ENCODE assay signal across 27 cellular contexts in the genomic region with DNA sequence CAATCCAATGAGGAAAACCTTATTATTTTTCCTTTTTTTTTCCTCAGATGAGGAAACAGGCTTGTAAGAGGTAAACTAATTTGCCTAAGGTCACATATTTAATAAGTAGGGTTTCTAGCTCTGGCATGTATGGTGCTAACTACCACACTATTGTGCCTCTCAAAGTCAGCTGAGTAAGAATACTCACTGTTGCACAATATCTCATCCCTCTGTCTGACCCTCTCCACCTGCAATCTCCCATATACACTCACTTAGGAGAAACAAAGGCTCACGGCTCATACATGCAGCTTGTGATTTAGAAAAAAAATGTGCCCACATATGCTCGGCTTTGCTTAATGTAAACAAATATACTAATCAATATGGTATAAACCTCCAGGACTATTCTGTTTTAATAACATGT.
"Had no signal": no experiment of that assay in that cellular context is flagged by ENCODE, and none has a peak within 500 bp of the region (broad histone marks: within the 10 kb centered on the region; RNA-seq: fewer than 3 reads in every experiment).

No MANE protein-coding gene starts in this region.

- H3K36me3 ChIP-seq: ascending aorta, esophagus muscularis mucosa, heart right ventricle, left lung, neural progenitor cell, stomach, thyroid gland, upper lobe of left lung had no signal

- H3K4me1 ChIP-seq: ascending aorta, neural progenitor cell, thyroid gland had no signal

- H2AFZ ChIP-seq: neural progenitor cell had no signal

- FAIRE-seq: endothelial cell of umbilical vein, islet of Langerhans had no signal

- H3K9me3 ChIP-seq: ascending aorta, esophagus muscularis mucosa, heart right ventricle, left lung, stomach, thyroid gland, upper lobe of left lung had no signal

- H3K4me3 Mint-ChIP-seq: activated CD4-positive, alpha-beta T cell treated with anti-CD3 and anti-CD28 coated beads for 36 hours; activated naive CD4-positive, alpha-beta T cell treated with anti-CD3 and anti-CD28 coated beads for 36 hours; activated naive CD8-positive, alpha-beta T cell treated with anti-CD3 and anti-CD28 coated beads, Interleukin-2, amount 10 ng/mL, durations not matched to agents 7 days and 5 days; activated T-cell treated with anti-CD3 and anti-CD28 coated beads, Interleukin-2, amount 50 U/mL, for 72 hours; brain; neural progenitor cell; stimulated activated naive B cell treated with anti-CD40 and anti-IgM and Interleukin-4, amounts not matched to agents 10 μg/mL and 1 μg/mL and 100 μg/mL, for 72 hours; T-helper 2 cell treated with Interferon-gamma antibody and Interleukin-4, amounts not matched to agents 5 μg/mL and 100 μg/mL, for 36 hours had no signal

- H3K9ac ChIP-seq: neural progenitor cell had no signal

- DNase-seq: activated CD4-positive, alpha-beta T cell treated with anti-CD3 and anti-CD28 coated beads for 36 hours; activated CD4-positive, CD25-positive, alpha-beta regulatory T cell; activated naive CD4-positive, alpha-beta T cell treated with anti-CD3 and anti-CD28 coated beads for 36 hours; activated naive CD8-positive, alpha-beta T cell treated with anti-CD3 and anti-CD28 coated beads, Interleukin-2, amount 10 ng/mL, durations not matched to agents 7 days and 5 days; activated T-cell treated with anti-CD3 and anti-CD28 coated beads for 4 hours; activated T-cell treated with anti-CD3 and anti-CD28 coated beads, Interleukin-2, amount 50 U/mL, for 72 hours; cortex of kidney; heart right ventricle; left lung; mesendoderm; natural killer cell; occipital lobe; right cardiac atrium; stimulated activated CD4-positive, alpha-beta T cell treated with anti-CD3 and anti-CD28 coated beads, Interleukin-15, amount 100 ng/mL, for 24 hours; stimulated activated CD4-positive, alpha-beta T cell treated with anti-CD3 and anti-CD28 coated beads, Interleukin-2, amount 100 ng/mL, for 24 hours; stimulated activated naive B cell treated with anti-CD40 and anti-IgM and Interleukin-4, amounts not matched to agents 10 μg/mL and 1 μg/mL and 100 μg/mL, for 72 hours; stomach; thyroid gland; upper lobe of left lung had no signal

- ATAC-seq: activated CD4-positive, alpha-beta T cell treated with anti-CD3 and anti-CD28 coated beads for 36 hours; activated T-cell treated with anti-CD3 and anti-CD28 coated beads, Interleukin-2, amount 50 U/mL, for 72 hours; heart right ventricle; left lung; natural killer cell; right cardiac atrium; stimulated activated naive B cell treated with anti-CD40 and anti-IgM and Interleukin-4, amounts not matched to agents 10 μg/mL and 1 μg/mL and 100 μg/mL, for 72 hours had no signal

- H3K27ac ChIP-seq: ascending aorta, esophagus muscularis mucosa, left lung, neural progenitor cell, stomach, thyroid gland, upper lobe of left lung had no signal

- H3K4me3 ChIP-seq: ascending aorta, esophagus muscularis mucosa, left lung, lung, neural progenitor cell, stomach, thyroid gland, upper lobe of left lung had no signal

- H3K9me3 Mint-ChIP-seq: activated naive CD4-positive, alpha-beta T cell treated with anti-CD3 and anti-CD28 coated beads for 36 hours; activated naive CD8-positive, alpha-beta T cell treated with anti-CD3 and anti-CD28 coated beads, Interleukin-2, amount 10 ng/mL, durations not matched to agents 7 days and 5 days; activated T-cell treated with anti-CD3 and anti-CD28 coated beads, Interleukin-2, amount 50 U/mL, for 72 hours; brain; natural killer cell; neural progenitor cell; stimulated activated naive B cell treated with anti-CD40 and anti-IgM and Interleukin-4, amounts not matched to agents 10 μg/mL and 1 μg/mL and 100 μg/mL, for 72 hours; T-helper 2 cell treated with Interferon-gamma antibody and Interleukin-4, amounts not matched to agents 5 μg/mL and 100 μg/mL, for 36 hours had no signal

- H3K27me3 Mint-ChIP-seq: activated CD4-positive, alpha-beta T cell treated with anti-CD3 and anti-CD28 coated beads for 36 hours; activated naive CD8-positive, alpha-beta T cell treated with anti-CD3 and anti-CD28 coated beads, Interleukin-2, amount 10 ng/mL, durations not matched to agents 7 days and 5 days; brain; stimulated activated naive B cell treated with anti-CD40 and anti-IgM and Interleukin-4, amounts not matched to agents 10 μg/mL and 1 μg/mL and 100 μg/mL, for 72 hours had no signal

- H3K4me2 ChIP-seq: neural progenitor cell had no signal

- H3K27ac Mint-ChIP-seq: activated CD4-positive, alpha-beta T cell treated with anti-CD3 and anti-CD28 coated beads for 36 hours; activated naive CD4-positive, alpha-beta T cell treated with anti-CD3 and anti-CD28 coated beads for 36 hours; activated naive CD8-positive, alpha-beta T cell treated with anti-CD3 and anti-CD28 coated beads, Interleukin-2, amount 10 ng/mL, durations not matched to agents 7 days and 5 days; activated T-cell treated with anti-CD3 and anti-CD28 coated beads, Interleukin-2, amount 50 U/mL, for 72 hours; brain; neural progenitor cell; stimulated activated naive B cell treated with anti-CD40 and anti-IgM and Interleukin-4, amounts not matched to agents 10 μg/mL and 1 μg/mL and 100 μg/mL, for 72 hours; T-helper 2 cell treated with Interferon-gamma antibody and Interleukin-4, amounts not matched to agents 5 μg/mL and 100 μg/mL, for 36 hours had no signal

- H3K27me3 ChIP-seq: ascending aorta, esophagus muscularis mucosa, heart right ventricle, left lung, neural progenitor cell, stomach, thyroid gland, upper lobe of left lung had no signal

- H3K36me3 Mint-ChIP-seq: activated naive CD8-positive, alpha-beta T cell treated with anti-CD3 and anti-CD28 coated beads, Interleukin-2, amount 10 ng/mL, durations not matched to agents 7 days and 5 days; brain; natural killer cell; neural progenitor cell; stimulated activated naive B cell treated with anti-CD40 and anti-IgM and Interleukin-4, amounts not matched to agents 10 μg/mL and 1 μg/mL and 100 μg/mL, for 72 hours had no signal

- H3K4me1 Mint-ChIP-seq: brain, neural progenitor cell had no signal
